11 cellular contexts compared by ENCODE assay signal in the genomic region with DNA sequence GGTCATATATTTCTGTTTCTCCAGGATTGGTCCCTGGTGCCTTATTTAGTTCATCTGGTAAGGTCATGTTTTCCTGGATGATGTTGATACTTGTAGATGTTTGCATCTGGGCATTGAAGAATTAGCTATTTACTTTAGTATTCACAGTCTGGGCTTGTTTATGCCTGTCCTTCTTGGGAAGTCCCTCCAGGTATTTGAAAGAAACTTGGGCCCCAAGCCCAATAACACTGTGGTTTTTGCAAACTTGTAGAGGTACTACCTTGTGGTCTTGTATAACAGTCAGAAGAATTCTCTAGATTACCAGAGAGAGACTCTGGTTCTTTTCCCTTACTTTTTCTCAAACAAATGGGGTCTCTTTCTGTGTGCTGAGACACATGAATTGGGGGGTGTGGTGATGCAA.
DNase-seq lines count a peak whose midpoint lies in the region; ATAC-seq, FAIRE-seq and TF ChIP-seq lines count a peak whose summit lies in the region.
"Had no signal": no experiment of that assay in that cellular context is flagged by ENCODE, and none has a peak within 500 bp of the region (broad histone marks: within the 10 kb centered on the region; RNA-seq: fewer than 3 reads in every experiment).

No MANE protein-coding gene starts in this region.

- H4K20me1 ChIP-seq in keratinocyte (ENCODE audit: control insufficient read depth, extremely low read depth, insufficient read depth, low read length), result no peaks in the 10 kb centered on the region

- H3K27me3 ChIP-seq in keratinocyte (ENCODE audit: control insufficient read depth, extremely low read depth, insufficient read depth, low read length), result no peaks in the 10 kb centered on the region

- no peaks in the 10 kb centered on the region for H3K79me2 ChIP-seq in keratinocyte (ENCODE audit: control insufficient read depth, insufficient read depth, low read length)

- ATAC-seq in GM18907 (IDR thresholded peaks at IDR 0.05; ENCODE audit: unreplicated experiment) (peak; percentile 93), GM21717 (IDR thresholded peaks at IDR 0.05; ENCODE audit: unreplicated experiment) (peak; percentile 96), HG03378 (IDR thresholded peaks at IDR 0.05; ENCODE audit: unreplicated experiment) (peak; percentile 92)

- H3K4me3 ChIP-seq in keratinocyte (ENCODE audit: control insufficient read depth in 2 of 3, extremely low read depth in 1 of 3, insufficient read depth in 2 of 3, low read depth in 1 of 3, low read length in 3 of 3), result no peak overlapping the region

- no peaks in the 10 kb centered on the region for H3K9me1 ChIP-seq in keratinocyte (ENCODE audit: control insufficient read depth, extremely low read depth, insufficient read depth, low read length)

- H3K27ac ChIP-seq in keratinocyte (ENCODE audit: control insufficient read depth, insufficient read depth, low read length), result peak overlapping the region; percentile 69

- peaks cover 8% of the 10 kb centered on the region for H3K4me1 ChIP-seq in keratinocyte (ENCODE audit: control insufficient read depth, extremely low read depth, insufficient read depth, low read length)

- FAIRE-seq in keratinocyte (lab: Jason Lieb, UNC), result peak; percentile 66
- FAIRE-seq: G401.6, islet of Langerhans had no signal

- no peak for TF ChIP-seq CTCF in keratinocyte (optimal IDR thresholded peaks at IDR 0.05 in 1 of 3, IDR thresholded peaks at IDR 0.05 in 1 of 3, conservative IDR thresholded peaks at IDR 0.05 in 1 of 3; ENCODE audit: extremely low read depth in 1 of 3, insufficient read depth in 2 of 3, low read length in 3 of 3)

- H3K9me3 ChIP-seq in keratinocyte (ENCODE audit: control insufficient read depth, low read depth, low read length), result peaks cover 13% of the 10 kb centered on the region

- peak; percentile 71 for DNase-seq in keratinocyte (ENCODE audit: low read depth, low spot score)
- no peak for DNase-seq in occipital lobe (lab: John Stamatoyannopoulos, UW)
- no peak for DNase-seq in OCI-M1 (lab: John Stamatoyannopoulos, UW)
- DNase-seq in stimulated activated CD4-positive, alpha-beta T cell treated with anti-CD3 and anti-CD28 coated beads, Interleukin-1b, Interleukin-23, amount 100 ng/mL, for 48 hours, result no peak
- DNase-seq: activated effector memory CD4-positive, alpha-beta T cell treated with Interleukin-2 at 50 U/mL for 16 hours; NCI-H446 had no signal

- H3K4me2 ChIP-seq in keratinocyte (ENCODE audit: control insufficient read depth, extremely low read depth, insufficient read depth, low read depth, low read length), result peak overlapping the region; percentile 62

- H2AFZ ChIP-seq in keratinocyte (ENCODE audit: control insufficient read depth, low read length), result peak overlapping the region; percentile 66

- H3K36me3 ChIP-seq in keratinocyte (ENCODE audit: control insufficient read depth in 2 of 2, extremely low read depth in 1 of 2, insufficient read depth in 2 of 2, low read length in 2 of 2), result no peaks in the 10 kb centered on the region

- peak overlapping the region; percentile 36 for H3K9ac ChIP-seq in keratinocyte (ENCODE audit: control insufficient read depth, extremely low read depth, insufficient read depth, low read length)

- dilution Hi-C loops in keratinocyte (cut with MboI; ENCODE audit: extremely low pct_ligation_motif_present, low sequenced_read_pairs), result no loop called here
